26 cellular contexts compared by ENCODE assay signal in genomic region chr9:93721417-93721965, GRCh38.
"Had no signal": no experiment of that assay in that cellular context is flagged by ENCODE, and none has a peak within 500 bp of the region (broad histone marks: within the 10 kb centered on the region; RNA-seq: fewer than 3 reads in every experiment).

No MANE protein-coding gene starts in this region.

- H3K36me3 Mint-ChIP-seq: memory B cell, mesothelial cell of epicardium had no signal

- H3K9me3 ChIP-seq: gastrocnemius medialis, mucosa of descending colon had no signal

- H3K9me3 Mint-ChIP-seq: mesothelial cell of epicardium had no signal

- H3K4me3 ChIP-seq: coronary artery, dorsolateral prefrontal cortex, esophagus squamous epithelium, gastrocnemius medialis, heart right ventricle, left lung, lung, mucosa of descending colon had no signal

- H3K4me1 ChIP-seq: esophagus squamous epithelium, gastrocnemius medialis, heart right ventricle, left lung had no signal

- H3K36me3 ChIP-seq: esophagus squamous epithelium, gastrocnemius medialis, heart right ventricle, left lung had no signal

- ATAC-seq: esophagus mucosa, gastrocnemius medialis, heart right ventricle, left cardiac atrium, left lung, left ventricle myocardium superior, mucosa of descending colon had no signal

- H3K27me3 ChIP-seq: gastrocnemius medialis had no signal

- H3K27ac ChIP-seq: coronary artery, dorsolateral prefrontal cortex, epithelial cell of prostate, esophagus squamous epithelium, gastrocnemius medialis, heart right ventricle, left lung had no signal

- H3K4me3 Mint-ChIP-seq: memory B cell, mesothelial cell of epicardium, naive B cell had no signal

- H3K27ac Mint-ChIP-seq: memory B cell, mesothelial cell of epicardium had no signal

- H3K4me1 Mint-ChIP-seq: memory B cell, mesothelial cell of epicardium, naive B cell had no signal

- DNase-seq: dermis blood vessel endothelial cell; dorsolateral prefrontal cortex; effector CD4-positive, alpha-beta T cell; effector memory CD4-positive, alpha-beta T cell; erythroblast; esophagus squamous epithelium; foreskin fibroblast; foreskin melanocyte; gastrocnemius medialis; glutamatergic neuron; head of caudate nucleus; heart right ventricle; hypothalamus; left cardiac atrium; left lung; left ventricle myocardium superior; mammary epithelial cell; mesendoderm; mucosa of descending colon; naive B cell had no signal
